8 cellular contexts compared by ENCODE assay signal in genomic region chr2:84919885-84920580, GRCh38. TPM values are rescaled to one million over a fixed set of nuclear protein-coding genes. Genes with fewer than 3 reads are reported as not detected.
DNase-seq lines count a peak whose midpoint lies in the region; ATAC-seq, FAIRE-seq and TF ChIP-seq lines count a peak whose summit lies in the region.

No MANE protein-coding gene starts in this region.

- H3K27ac Mint-ChIP-seq in astrocyte (ENCODE audit: unreplicated experiment) = peak overlapping the region; percentile 100
- H3K27ac Mint-ChIP-seq in stimulated activated naive B cell treated with anti-CD40 and anti-IgM and Interleukin-4, amounts not matched to agents 10 μg/mL and 1 μg/mL and 100 μg/mL, for 72 hours = peak overlapping the region; percentile 89

- no peaks in the 10 kb centered on the region for H3K79me2 ChIP-seq in astrocyte (ENCODE audit: insufficient read depth, low read length)

- peak; percentile 67 to 68 for ATAC-seq in activated CD4-positive, CD25-positive, alpha-beta regulatory T cell treated with anti-CD3 and anti-CD28 coated beads, Interleukin-2, amount 50 U/mL, for 24 hours
- peak; percentile 52 for ATAC-seq in HG02642 (IDR thresholded peaks at IDR 0.05; ENCODE audit: poor library complexity, unreplicated experiment)
- peak; percentile 61 to 69 for ATAC-seq in stimulated activated naive B cell treated with anti-CD40 and anti-IgM and Interleukin-4, amounts not matched to agents 10 μg/mL and 1 μg/mL and 100 μg/mL, for 72 hours (replicated peaks)

- H3K9me3 ChIP-seq in astrocyte (ENCODE audit: insufficient read depth, low read depth, low read length) = no peaks in the 10 kb centered on the region

- peak overlapping the region; percentile 24 for H3K4me3 ChIP-seq in astrocyte (ENCODE audit: insufficient read depth, low read depth, low read length)

- peak overlapping the region; percentile 34 for H3K4me3 Mint-ChIP-seq in astrocyte (ENCODE audit: unreplicated experiment)
- H3K4me3 Mint-ChIP-seq in stimulated activated naive B cell treated with anti-CD40 and anti-IgM and Interleukin-4, amounts not matched to agents 10 μg/mL and 1 μg/mL and 100 μg/mL, for 72 hours = peak overlapping the region; percentile 63 to 75

- H3K4me2 ChIP-seq in astrocyte (ENCODE audit: low read length) = peak overlapping the region; percentile 76

- no peaks in the 10 kb centered on the region for H3K36me3 ChIP-seq in astrocyte (ENCODE audit: insufficient read depth, low read length)

- TF ChIP-seq CTCF in astrocyte (IDR thresholded peaks at IDR 0.05; ENCODE audit: insufficient read depth, low read depth, low read length) = no peak

- no peaks in the 10 kb centered on the region for H3K27me3 Mint-ChIP-seq in astrocyte (ENCODE audit: low read depth, unreplicated experiment)
- H3K27me3 Mint-ChIP-seq in stimulated activated naive B cell treated with anti-CD40 and anti-IgM and Interleukin-4, amounts not matched to agents 10 μg/mL and 1 μg/mL and 100 μg/mL, for 72 hours = no peaks in the 10 kb centered on the region

- H4K20me1 ChIP-seq in astrocyte (ENCODE audit: insufficient read depth, low read length) = no peaks in the 10 kb centered on the region

- peaks cover 12% of the 10 kb centered on the region for H3K4me1 ChIP-seq in astrocyte (ENCODE audit: insufficient read depth, low read length)

- H3K27me3 ChIP-seq in astrocyte (ENCODE audit: insufficient read depth, low read length) = no peaks in the 10 kb centered on the region

- H3K4me1 Mint-ChIP-seq in astrocyte (ENCODE audit: low read depth, unreplicated experiment) = peaks cover 14% of the 10 kb centered on the region
- peaks cover 27 to 39% of the 10 kb centered on the region in 2 donors for H3K4me1 Mint-ChIP-seq in stimulated activated naive B cell treated with anti-CD40 and anti-IgM and Interleukin-4, amounts not matched to agents 10 μg/mL and 1 μg/mL and 100 μg/mL, for 72 hours

- no peaks in the 10 kb centered on the region for H3K36me3 Mint-ChIP-seq in astrocyte (ENCODE audit: low read depth, unreplicated experiment)
- H3K36me3 Mint-ChIP-seq in stimulated activated naive B cell treated with anti-CD40 and anti-IgM and Interleukin-4, amounts not matched to agents 10 μg/mL and 1 μg/mL and 100 μg/mL, for 72 hours = no peaks in the 10 kb centered on the region

- H2AFZ ChIP-seq in astrocyte (ENCODE audit: low read depth, low read length) = peak overlapping the region; percentile 43

- peak overlapping the region; percentile 98 for H3K27ac ChIP-seq in astrocyte (ENCODE audit: low read depth, low read length)

- no peaks in the 10 kb centered on the region for H3K9me3 Mint-ChIP-seq in astrocyte (ENCODE audit: unreplicated experiment)
- H3K9me3 Mint-ChIP-seq in stimulated activated naive B cell treated with anti-CD40 and anti-IgM and Interleukin-4, amounts not matched to agents 10 μg/mL and 1 μg/mL and 100 μg/mL, for 72 hours = no peaks in the 10 kb centered on the region

- H3K9ac ChIP-seq in astrocyte (ENCODE audit: low read length) = peak overlapping the region; percentile 77

- FAIRE-seq in astrocyte (lab: Jason Lieb, UNC) = peak; percentile 56

- no peak for DNase-seq in activated CD4-positive, CD25-positive, alpha-beta regulatory T cell (lab: John Stamatoyannopoulos, UW)
- peak; percentile 90 for DNase-seq in NCI-H226
- DNase-seq in astrocyte (ENCODE audit: low read depth) = peak; percentile 97
- peak; percentile 97 for DNase-seq in kidney tubule cell (ENCODE audit: low spot score)
- no peak for DNase-seq in stimulated activated naive B cell treated with anti-CD40 and anti-IgM and Interleukin-4, amounts not matched to agents 10 μg/mL and 1 μg/mL and 100 μg/mL, for 72 hours
- DNase-seq in NK-92 (lab: John Stamatoyannopoulos, UW; ENCODE audit: unreplicated experiment) = no peak

RNA-seq across cellular contexts. Expression of gene TMSB10, which starts 14.6 kb away (rescaled TPM):
- total RNA-seq in astrocyte = 2,866 and 3,439 TPM in 2 replicates

RNA-seq across cellular contexts. Expression of gene TRABD2A, which starts 39.1 kb away (rescaled TPM):
- total RNA-seq in astrocyte = 2.6 and 3.2 TPM in 2 replicates

RNA-seq across cellular contexts. Expression of gene KCMF1, which starts 50.9 kb away (rescaled TPM):
- total RNA-seq in astrocyte = 90.8 and 105 TPM in 2 replicates

Comparison
In these comparisons a context has a peak if more than half of its experiments do, and no peak if none do; other contexts are left out.
1. DNase-seq: peak in NCI-H226 (single experiment), astrocyte (single experiment) and kidney tubule cell (single experiment); none in activated CD4-positive, CD25-positive, alpha-beta regulatory T cell (0 of 4), stimulated activated naive B cell treated with anti-CD40 and anti-IgM and Interleukin-4, amounts not matched to agents 10 μg/mL and 1 μg/mL and 100 μg/mL, for 72 hours (single experiment) and NK-92 (single experiment).
2. Peak in every context shown above with its lines, with median percentiles within 50 percentile points of each other: ATAC-seq.